8 cellular contexts compared by ENCODE assay signal in the genomic region with DNA sequence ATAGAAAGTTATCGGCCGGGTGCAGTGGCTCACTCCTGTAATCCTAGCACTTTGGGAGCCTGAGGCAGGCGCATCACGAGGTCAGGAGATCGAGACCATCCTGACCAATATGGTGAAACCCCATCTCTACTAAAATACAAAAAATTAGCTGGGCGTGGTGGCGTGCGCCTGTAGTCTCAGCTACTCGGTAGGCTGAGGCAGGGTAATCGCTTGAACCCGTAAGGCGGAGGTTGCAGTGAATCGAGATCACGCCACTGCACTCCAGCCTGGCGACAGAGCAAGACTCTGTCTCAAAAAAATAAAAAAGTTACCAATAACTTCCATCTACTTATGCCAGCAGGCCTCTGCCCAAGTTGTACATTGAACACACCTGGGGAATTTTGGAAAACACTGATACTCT. TPM values are rescaled to one million over a fixed set of nuclear protein-coding genes. Genes with fewer than 3 reads are reported as not detected.
DNase-seq lines count a peak whose midpoint lies in the region; ATAC-seq and TF ChIP-seq lines count a peak whose summit lies in the region.
"Not testable (repeated sequence)": the region's sequence is repeated elsewhere in the genome, so short reads cannot be mapped to it uniquely, and the experiment has no call there.

No MANE protein-coding gene starts in this region.

- peaks cover 21% of the 10 kb centered on the region for H3K4me1 Mint-ChIP-seq in activated CD8-positive, alpha-beta T cell treated with anti-CD3 and anti-CD28 coated beads, Interleukin-2, amount 10 ng/mL, durations not matched to agents 7 days and 5 days (ENCODE audit: low read depth)
- H3K4me1 Mint-ChIP-seq in MCF 10A (ENCODE audit: insufficient read depth, unreplicated experiment), result peaks cover 20% of the 10 kb centered on the region

- H3K9me3 ChIP-seq in OCI-LY3 (ENCODE audit: insufficient read depth, low read length); muscle layer of colon (ENCODE audit: low read length); upper lobe of right lung: not testable (repeated sequence)

- peak overlapping the region; percentile 19 for H3K27ac Mint-ChIP-seq in activated CD8-positive, alpha-beta T cell treated with anti-CD3 and anti-CD28 coated beads, Interleukin-2, amount 10 ng/mL, durations not matched to agents 7 days and 5 days
- H3K27ac Mint-ChIP-seq in MCF 10A (ENCODE audit: low read depth, unreplicated experiment), result peak overlapping the region; percentile 97

- not testable (repeated sequence) for H3K36me3 ChIP-seq in GM06990 (ENCODE audit: control insufficient read depth, insufficient read depth, low read length)
- H3K36me3 ChIP-seq in OCI-LY3 (replicated peaks; ENCODE audit: low read depth, low read length) (peaks cover 11% of the 10 kb centered on the region), muscle layer of colon (ENCODE audit: insufficient read depth, low read length) (peaks cover 13% of the 10 kb centered on the region), upper lobe of right lung (peaks cover 14% of the 10 kb centered on the region)

- H3K4me1 ChIP-seq in OCI-LY3 (ENCODE audit: low read length), result peaks cover 12% of the 10 kb centered on the region
- H3K4me1 ChIP-seq in muscle layer of colon (ENCODE audit: insufficient read depth, low read length), result peaks cover 12% of the 10 kb centered on the region
- H3K4me1 ChIP-seq in upper lobe of right lung, result peaks cover 16% of the 10 kb centered on the region

- peaks cover 19% of the 10 kb centered on the region for H3K36me3 Mint-ChIP-seq in activated CD8-positive, alpha-beta T cell treated with anti-CD3 and anti-CD28 coated beads, Interleukin-2, amount 10 ng/mL, durations not matched to agents 7 days and 5 days (ENCODE audit: low read depth)
- H3K36me3 Mint-ChIP-seq in MCF 10A (ENCODE audit: insufficient read depth, unreplicated experiment), result peaks cover 16% of the 10 kb centered on the region

- H3K9me3 Mint-ChIP-seq in activated CD8-positive, alpha-beta T cell treated with anti-CD3 and anti-CD28 coated beads, Interleukin-2, amount 10 ng/mL, durations not matched to agents 7 days and 5 days (ENCODE audit: insufficient read depth); MCF 10A (ENCODE audit: unreplicated experiment): not testable (repeated sequence)

- DNase-seq in GM06990 (ENCODE audit: extremely low read depth, insufficient read length); activated CD8-positive, alpha-beta T cell treated with anti-CD3 and anti-CD28 coated beads, Interleukin-2, amount 10 ng/mL, durations not matched to agents 7 days and 5 days; MCF 10A (ENCODE audit: unreplicated experiment); fibroblast of villous mesenchyme (ENCODE audit: low read depth); sciatic nerve (ENCODE audit: low spot score); upper lobe of right lung: not testable (repeated sequence)

- peak overlapping the region; percentile 100 for H3K4me2 ChIP-seq in OCI-LY3 (ENCODE audit: low read length)

- H3K4me3 ChIP-seq in GM06990 (replicated peaks; ENCODE audit: low read depth, low read length) (peak overlapping the region; percentile 76), OCI-LY3 (ENCODE audit: low read length) (peak overlapping the region; percentile 100), fibroblast of villous mesenchyme (ENCODE audit: low read depth, low read length) (peak overlapping the region; percentile 74), muscle layer of colon (ENCODE audit: low read depth in 1 of 2, low read length in 2 of 2) (peak overlapping the region; percentile 72 to 81), upper lobe of right lung (peak overlapping the region; percentile 80)

- POLR2A ChIA-PET in activated CD8-positive, alpha-beta T cell treated with anti-CD3 and anti-CD28 coated beads, Interleukin-2, amount 10 ng/mL, durations not matched to agents 7 days and 5 days (lab: Charles Lee), result interaction anchor here (0.9 kb wide), 1 partner anchor 14 kb away, joined by 3 read pairs; no protein-coding TSS in a partner anchor
- POLR2A ChIA-PET in MCF 10A (lab: Yijun Ruan, JAX), result interaction anchor here (0.7 to 4.2 kb wide), 3 partner anchors 10 to 299 kb away, joined by 4 to 45 read pairs (median 12); no protein-coding TSS in a partner anchor

- intact Hi-C loops in MCF 10A (cut with micrococcal nuclease); sciatic nerve (cut with DNase I); upper lobe of right lung (cut with DNase I): not testable (repeated sequence)

- not testable (repeated sequence) for TF ChIP-seq CTCF in GM06990 (IDR thresholded peaks at IDR 0.05; ENCODE audit: insufficient read depth, low read length, poor library complexity, severe bottlenecking); OCI-LY3 (IDR thresholded peaks at IDR 0.05; ENCODE audit: low read depth, low read length); MCF 10A (IDR thresholded peaks at IDR 0.05; ENCODE audit: unreplicated experiment); fibroblast of villous mesenchyme (IDR thresholded peaks at IDR 0.05; ENCODE audit: insufficient read depth, low read depth, low read length); upper lobe of right lung (IDR thresholded peaks at IDR 0.05)

- peaks cover 27% of the 10 kb centered on the region for H3K79me2 ChIP-seq in OCI-LY3 (ENCODE audit: low read length)

- peak overlapping the region; percentile 93 for H3K4me3 Mint-ChIP-seq in activated CD8-positive, alpha-beta T cell treated with anti-CD3 and anti-CD28 coated beads, Interleukin-2, amount 10 ng/mL, durations not matched to agents 7 days and 5 days
- H3K4me3 Mint-ChIP-seq in MCF 10A (ENCODE audit: unreplicated experiment), result peak overlapping the region; percentile 98

- H3K27me3 ChIP-seq in GM06990 (replicated peaks; ENCODE audit: control insufficient read depth, insufficient read depth, low read length); OCI-LY3 (ENCODE audit: low read depth, low read length); muscle layer of colon (ENCODE audit: control insufficient read depth in 1 of 2, insufficient read depth in 2 of 2, low read length in 2 of 2); upper lobe of right lung: not testable (repeated sequence)

- peak overlapping the region; percentile 96 for H2AFZ ChIP-seq in OCI-LY3 (ENCODE audit: low read depth, low read length)

- not testable (repeated sequence) for H4K20me1 ChIP-seq in OCI-LY3 (ENCODE audit: insufficient read depth, low read length)

- ATAC-seq in activated CD8-positive, alpha-beta T cell treated with anti-CD3 and anti-CD28 coated beads, Interleukin-2, amount 10 ng/mL, durations not matched to agents 7 days and 5 days; upper lobe of right lung: not testable (repeated sequence)
- peak; percentile 6 for ATAC-seq in sciatic nerve

- not testable (repeated sequence) for H3K27ac ChIP-seq in OCI-LY3 (ENCODE audit: low read length); muscle layer of colon (ENCODE audit: low read depth, low read length)
- H3K27ac ChIP-seq in upper lobe of right lung, result peak overlapping the region; percentile 86

- CTCF ChIA-PET in activated CD8-positive, alpha-beta T cell treated with anti-CD3 and anti-CD28 coated beads, Interleukin-2, amount 10 ng/mL, durations not matched to agents 7 days and 5 days (lab: Charles Lee), result interaction anchor here (1.5 kb wide), 1 partner anchor 94 kb away, joined by 4 read pairs; no protein-coding TSS in a partner anchor
- CTCF ChIA-PET in MCF 10A (lab: Yijun Ruan, JAX), result interaction anchor here (0.6 to 2.3 kb wide), 5 partner anchors 11 to 94 kb away, joined by 3 to 9 read pairs (median 3); no protein-coding TSS in a partner anchor

- H3K27me3 Mint-ChIP-seq in activated CD8-positive, alpha-beta T cell treated with anti-CD3 and anti-CD28 coated beads, Interleukin-2, amount 10 ng/mL, durations not matched to agents 7 days and 5 days (ENCODE audit: low read depth); MCF 10A (ENCODE audit: insufficient read depth, unreplicated experiment): not testable (repeated sequence)

- not testable (repeated sequence) for BruUV-seq in MCF 10A (replicated peaks; lab: Mats Ljungman, UMichigan)

- H3K9ac ChIP-seq in OCI-LY3 (ENCODE audit: low read length) (peak overlapping the region; percentile 89), muscle layer of colon (ENCODE audit: low read length) (peak overlapping the region; percentile 50)

RNA-seq across cellular contexts. Expression of a gene that starts 0.7 kb away (rescaled TPM):
- total RNA-seq in activated CD8-positive, alpha-beta T cell treated with anti-CD3 and anti-CD28 coated beads, Interleukin-2, amount 10 ng/mL, durations not matched to agents 7 days and 5 days, result 10 to 100 TPM; 31.0 to 33.3 TPM
- 26.4 and 36.3 TPM in 2 replicates for total RNA-seq in MCF 10A (2022)
- 9.0 and 9.1 TPM in 2 replicates for total RNA-seq in fibroblast of villous mesenchyme
- total RNA-seq in sciatic nerve, result 26.7 TPM
- total RNA-seq in upper lobe of right lung, result 16.5 TPM

RNA-seq across cellular contexts. Expression of a gene that starts 19.0 kb away (rescaled TPM):
- 10 to 100 TPM; 19.9 to 20.9 TPM for total RNA-seq in activated CD8-positive, alpha-beta T cell treated with anti-CD3 and anti-CD28 coated beads, Interleukin-2, amount 10 ng/mL, durations not matched to agents 7 days and 5 days
- total RNA-seq in MCF 10A (2022) (37.2 and 53.3 TPM in 2 replicates), fibroblast of villous mesenchyme (50.3 and 52.2 TPM in 2 replicates), sciatic nerve (51.0 TPM), upper lobe of right lung (44.0 TPM)
